In genomic region chr20:1294497-1294896, GRCh38 we compare ENCODE assay signal across 23 cellular contexts. TPM values are rescaled to one million over a fixed set of nuclear protein-coding genes. Genes with fewer than 3 reads are reported as not detected.
A peak's percentile ranks its signal among the peaks of the same experiment; 100 is the strongest.
DNase-seq lines count a peak whose midpoint lies in the region; ATAC-seq, FAIRE-seq and TF ChIP-seq lines count a peak whose summit lies in the region.
"Had no signal": no experiment of that assay in that cellular context is flagged by ENCODE, and none has a peak within 500 bp of the region (broad histone marks: within the 10 kb centered on the region; RNA-seq: fewer than 3 reads in every experiment).

No MANE protein-coding gene starts in this region.

- no peak overlapping the region for H2BK15ac ChIP-seq in neuronal stem cell (ENCODE audit: low read length)

- CTCF ChIA-PET in HepG2 (lab: Yijun Ruan, JAX; ENCODE audit: low intra/inter-chr PET ratio, low total read pairs) = no interaction called here

- no peak for FAIRE-seq in HepG2 (lab: Jason Lieb, UNC)
- FAIRE-seq: GM12892, GM19239, H54 had no signal

- no peak for TF ChIP-seq EP300 in HepG2 (IDR thresholded peaks at IDR 0.05; ENCODE audit: low read depth in 2 of 2, low read length in 2 of 2)
- TF ChIP-seq EP300 in HepG2 (CRISPR knock-in tag; IDR thresholded peaks at IDR 0.05; ENCODE audit: borderline replicate concordance) = no peak

- no peak for TF ChIP-seq RAD21 in HepG2 (CRISPR knock-in tag; IDR thresholded peaks at IDR 0.05)

- H4K91ac ChIP-seq in neuronal stem cell (ENCODE audit: low read depth, low read length, poor library complexity) = no peak overlapping the region

- no peaks in the 10 kb centered on the region for H3K4me1 ChIP-seq in HepG2 (ENCODE audit: insufficient read depth, low read length)
- H3K4me1 ChIP-seq in right lobe of liver = no peaks in the 10 kb centered on the region
- H3K4me1 ChIP-seq in neuronal stem cell (ENCODE audit: control insufficient read depth in 2 of 2, insufficient read depth in 1 of 2, low read depth in 1 of 2, low read length in 2 of 2) = no peaks in the 10 kb centered on the region
- H3K4me1 ChIP-seq: BE2C had no signal

- no peaks in the 10 kb centered on the region for H3K9me3 ChIP-seq in HepG2 (ENCODE audit: low read length)
- no peaks in the 10 kb centered on the region for H3K9me3 ChIP-seq in right lobe of liver
- no peaks in the 10 kb centered on the region for H3K9me3 ChIP-seq in neuronal stem cell (replicated peaks in 1 of 2; ENCODE audit: control insufficient read depth in 2 of 2, insufficient read depth in 1 of 2, low read depth in 1 of 2, low read length in 2 of 2)
- H3K9me3 ChIP-seq: BE2C, SJSA1 had no signal

- ATAC-seq in HepG2 = no peak
- ATAC-seq in right lobe of liver = no peak

- H3K79me1 ChIP-seq in neuronal stem cell (ENCODE audit: low read depth, low read length) = no peaks in the 10 kb centered on the region

- H3K14ac ChIP-seq in neuronal stem cell (ENCODE audit: low read length) = no peak overlapping the region

- intact Hi-C loops in HepG2 (cut with micrococcal nuclease; ENCODE audit: unreplicated experiment) (loop anchor here (10.0 kb wide), 1 partner anchor 410 kb away; no protein-coding TSS in a partner anchor), right lobe of liver (cut with DNase I) (no loop called here), dorsolateral prefrontal cortex (cut with DNase I) (no loop called here)

- H3K27me3 ChIP-seq in HepG2 (ENCODE audit: control insufficient read depth in 1 of 2, insufficient read depth in 2 of 2, low read length in 2 of 2) = peaks cover 7 to 44% of the 10 kb centered on the region in 2 experiments; a peak in 3 of 5 replicates
- no peaks in the 10 kb centered on the region for H3K27me3 ChIP-seq in right lobe of liver
- H3K27me3 ChIP-seq in dorsolateral prefrontal cortex = no peaks in the 10 kb centered on the region
- peaks cover 0 to 50% (median 0%) of the 10 kb centered on the region in 3 experiments for H3K27me3 ChIP-seq in neuronal stem cell (ENCODE audit: control insufficient read depth in 3 of 3, insufficient read depth in 3 of 3, low read depth in 1 of 3, low read length in 3 of 3)
- H3K27me3 ChIP-seq: BE2C, SJSA1 had no signal

- TF ChIP-seq CTCF in HepG2 (CRISPR knock-in tag; IDR thresholded peaks at IDR 0.05) (no peak), right lobe of liver (IDR thresholded peaks at IDR 0.05) (no peak), dorsolateral prefrontal cortex (IDR thresholded peaks at IDR 0.05 in 54 of 56, conservative IDR thresholded peaks at IDR 0.05 in 2 of 56; ENCODE audit: low read depth in 1 of 56, partially characterized antibody in 56 of 56) (no peak)

- no peaks in the 10 kb centered on the region for H4K20me1 ChIP-seq in HepG2 (ENCODE audit: insufficient read depth, low read length)

- TF ChIP-seq POLR2A in HepG2 (IDR thresholded peaks at IDR 0.05; ENCODE audit: insufficient read depth in 1 of 2, low read depth in 2 of 2, low read length in 2 of 2) (no peak), right lobe of liver (IDR thresholded peaks at IDR 0.05) (no peak)

- H3K27ac ChIP-seq in HepG2 (ENCODE audit: extremely low read length, insufficient read depth, low read length) (no peak overlapping the region), right lobe of liver (no peak overlapping the region), dorsolateral prefrontal cortex (peak overlapping the region in 48 of 59 donors; percentile 4 to 89 (median 72)), neuronal stem cell (replicated peaks; ENCODE audit: low read length) (no peak overlapping the region)
- H3K27ac ChIP-seq: PC-9, SJSA1 had no signal

- in situ Hi-C loops in HepG2 (cut with HindIII; ENCODE audit: extremely low pct_ligation_motif_present, low pct_unique_long_range_greater_than_20kb) = no loop called here

- POLR2A ChIA-PET in HepG2 (lab: Yijun Ruan, JAX) = no interaction called here

- H2AK5ac ChIP-seq in neuronal stem cell (ENCODE audit: low read depth, low read length) = peak overlapping the region; percentile 13

- no peak overlapping the region for H2BK120ac ChIP-seq in neuronal stem cell (ENCODE audit: low read depth, low read length)

- WGBS in HepG2 (ENCODE audit: low lambda C conversion rate) = 13% methylated on average over 7 of the region's 8 CpGs
- WGBS in right lobe of liver (ENCODE audit: insufficient coverage, low coverage, low lambda C conversion rate, missing lambda C conversion rate) = no CpG with 5 or more reads among the region's 8 CpGs
- no CpG with 5 or more reads among the region's 8 CpGs for WGBS in neuronal stem cell (ENCODE audit: extremely low coverage in 2 of 2, insufficient read length in 2 of 2, insufficient replicate concordance in 1 of 2), 2 donors

- peak overlapping the region; percentile 5 for H3K18ac ChIP-seq in neuronal stem cell (ENCODE audit: low read length)

- BruUV-seq in HepG2 (replicated peaks; lab: Mats Ljungman, UMichigan) = no TSS peak

- H3K4me2 ChIP-seq in HepG2 (ENCODE audit: low read depth, low read length) (no peak overlapping the region), neuronal stem cell (ENCODE audit: insufficient read depth, low read length, poor library complexity, severe bottlenecking) (no peak overlapping the region)
- H3K4me2 ChIP-seq: PC-9 had no signal

- no peak overlapping the region for H2AFZ ChIP-seq in HepG2 (ENCODE audit: low read length)
- no peak overlapping the region for H2AFZ ChIP-seq in neuronal stem cell (ENCODE audit: low read length)
- H2AFZ ChIP-seq: PC-9 had no signal

- H3K4ac ChIP-seq in neuronal stem cell (ENCODE audit: low read length) = no peak overlapping the region

- no peak overlapping the region for H2BK12ac ChIP-seq in neuronal stem cell (ENCODE audit: low read length)

- H3K36me3 ChIP-seq in HepG2 (replicated peaks in 1 of 2; ENCODE audit: control insufficient read depth in 1 of 2, insufficient read depth in 2 of 2, low read length in 2 of 2) (no peaks in the 10 kb centered on the region), right lobe of liver (no peaks in the 10 kb centered on the region), neuronal stem cell (replicated peaks in 1 of 2; ENCODE audit: control insufficient read depth in 2 of 2, insufficient read depth in 2 of 2, low read length in 2 of 2) (no peaks in the 10 kb centered on the region)
- H3K36me3 ChIP-seq: BE2C had no signal

- H4K8ac ChIP-seq in neuronal stem cell (ENCODE audit: low read depth, low read length) = no peak overlapping the region

- H2BK5ac ChIP-seq in neuronal stem cell (ENCODE audit: low read length) = no peak overlapping the region

- H3K9ac ChIP-seq in HepG2 (ENCODE audit: insufficient read depth, low read depth, low read length) (no peak overlapping the region), neuronal stem cell (ENCODE audit: low read depth, low read length, poor library complexity) (peak overlapping the region; percentile 17)

- peak overlapping the region; percentile 40 for H3K23ac ChIP-seq in neuronal stem cell (ENCODE audit: low read depth, low read length, poor library complexity)

- DNase-seq in HepG2 (ENCODE audit: low spot score) = no peak
- DNase-seq in right lobe of liver = no peak
- peak in 1 of 10 donors; percentile 38 for DNase-seq in dorsolateral prefrontal cortex
- DNase-seq in neuronal stem cell (ENCODE audit: low spot score) = no peak
- DNase-seq in NCI-H1694 (lab: John Stamatoyannopoulos, UW) = no peak
- DNase-seq in DMS53 (lab: John Stamatoyannopoulos, UW) = no peak
- DNase-seq in RPMI8226 = no peak
- DNase-seq: BE2C, Calu3, DND-41, Karpas-422, NCI-H1092 treated with DMSO at 0.1 percent for 48 hours, NCI-H1436, NCI-H187 treated with DMSO at 0.1 percent for 48 hours, NCI-H446, NCI-H524 treated with DMSO at 0.1 percent for 48 hours, NCI-H774, PC-9, Right ventricle myocardium superior had no signal

- H3K4me3 ChIP-seq in HepG2 (replicated peaks in 1 of 3; ENCODE audit: insufficient read depth in 1 of 3, low read depth in 2 of 3, low read length in 3 of 3) = no peak overlapping the region
- H3K4me3 ChIP-seq in right lobe of liver = no peak overlapping the region
- no peak overlapping the region for H3K4me3 ChIP-seq in dorsolateral prefrontal cortex
- H3K4me3 ChIP-seq in neuronal stem cell (ENCODE audit: low read length in 2 of 2) = no peak overlapping the region
- H3K4me3 ChIP-seq: PC-9, SJSA1 had no signal

- no peaks in the 10 kb centered on the region for H3K79me2 ChIP-seq in HepG2 (ENCODE audit: insufficient read depth, low read length)

RNA-seq across cellular contexts. Expression of gene SNPH, which starts 28.4 kb away (rescaled TPM):
- total RNA-seq in HepG2 (2016; rRNA removed; fragmentation: Illumina TruSeq; extraction: Trizol) (0.09 TPM in 1 of 2 replicates, not detected in the other), right lobe of liver (under 1 TPM; 0.11 to 0.61 (median 0.12) TPM), dorsolateral prefrontal cortex (100 to 1,000 TPM in 109 of 120 experiments, 10 to 100 TPM in 11; 41.7 to 197 (median 132) TPM)
- total RNA-seq in HepG2 (2016; cell fraction: cytosol; rRNA removed; fragmentation: Illumina TruSeq; extraction: Trizol; ENCODE audit: low read depth) = not detected in 2 replicates
- 0.04 TPM in 1 of 2 replicates, not detected in the other for total RNA-seq in HepG2 (2016; cell fraction: insoluble cytoplasmic fraction; rRNA removed; fragmentation: Illumina TruSeq; extraction: Trizol)
- 0.03 TPM in 1 of 2 replicates, not detected in the other for total RNA-seq in HepG2 (2016; cell fraction: membrane; rRNA removed; fragmentation: Illumina TruSeq; extraction: Trizol)
- total RNA-seq in HepG2 (2016; cell fraction: nucleus; rRNA removed; fragmentation: Illumina TruSeq; extraction: Trizol) = 0.06 TPM in 2 replicates
- not detected in 2 replicates for polyA plus RNA-seq in HepG2 (2011; rRNA removed)
- polyA plus RNA-seq in HepG2 (2011; cell fraction: cytosol; rRNA removed) = not detected in 2 replicates
- polyA plus RNA-seq in HepG2 (2011; cell fraction: nucleus; rRNA removed) = 0.02 TPM in 1 of 2 replicates, not detected in the other
- not detected in 2 replicates for polyA plus RNA-seq in HepG2 (2012)
- polyA plus RNA-seq in HepG2 (2016; cell fraction: cytosol; fragmentation: Illumina TruSeq; extraction: Trizol; ENCODE audit: low read depth) = not detected in 2 replicates
- not detected in 2 replicates for polyA plus RNA-seq in HepG2 (2016; cell fraction: insoluble cytoplasmic fraction; fragmentation: Illumina TruSeq; extraction: Trizol; ENCODE audit: low read depth)
- not detected in 2 replicates for polyA plus RNA-seq in HepG2 (2016; cell fraction: membrane; fragmentation: Illumina TruSeq; extraction: Trizol; ENCODE audit: low read depth)
- 0.12 TPM in 1 of 2 replicates, not detected in the other for polyA plus RNA-seq in HepG2 (2016; cell fraction: nucleus; fragmentation: Illumina TruSeq; extraction: Trizol; ENCODE audit: insufficient read depth, low read depth)
- 0.02 and 0.10 TPM in 2 replicates for polyA minus RNA-seq in HepG2 (2011; rRNA and poly(A)+ RNA removed; ENCODE audit: low replicate concordance)
- not detected in 2 replicates for polyA minus RNA-seq in HepG2 (2011; cell fraction: cytosol; rRNA and poly(A)+ RNA removed)
- polyA minus RNA-seq in HepG2 (2011; cell fraction: nucleus; rRNA and poly(A)+ RNA removed) = not detected in 2 replicates
- 1.1 TPM for polyA plus RNA-seq in neuronal stem cell (2013, experiment 1 of 2)
- 1.1 TPM for polyA plus RNA-seq in neuronal stem cell (2013, experiment 2 of 2)

RNA-seq across cellular contexts. Expression of gene SDCBP2, which starts 34.4 kb away (rescaled TPM):
- 0.87 and 1.2 TPM in 2 replicates for total RNA-seq in HepG2 (2016; rRNA removed; fragmentation: Illumina TruSeq; extraction: Trizol)
- total RNA-seq in HepG2 (2016; cell fraction: cytosol; rRNA removed; fragmentation: Illumina TruSeq; extraction: Trizol; ENCODE audit: low read depth) = 0.79 and 0.91 TPM in 2 replicates
- 0.89 and 1.1 TPM in 2 replicates for total RNA-seq in HepG2 (2016; cell fraction: insoluble cytoplasmic fraction; rRNA removed; fragmentation: Illumina TruSeq; extraction: Trizol)
- total RNA-seq in HepG2 (2016; cell fraction: membrane; rRNA removed; fragmentation: Illumina TruSeq; extraction: Trizol) = 0.48 and 0.93 TPM in 2 replicates
- total RNA-seq in HepG2 (2016; cell fraction: nucleus; rRNA removed; fragmentation: Illumina TruSeq; extraction: Trizol) = 0.66 and 0.81 TPM in 2 replicates
- 2.4 and 2.9 TPM in 2 replicates for polyA plus RNA-seq in HepG2 (2011; rRNA removed)
- 2.5 and 3.1 TPM in 2 replicates for polyA plus RNA-seq in HepG2 (2011; cell fraction: cytosol; rRNA removed)
- 6.1 and 6.2 TPM in 2 replicates for polyA plus RNA-seq in HepG2 (2011; cell fraction: nucleus; rRNA removed)
- polyA plus RNA-seq in HepG2 (2012) = 2.1 and 4.3 TPM in 2 replicates
- 0.62 and 0.94 TPM in 2 replicates for polyA plus RNA-seq in HepG2 (2016; cell fraction: cytosol; fragmentation: Illumina TruSeq; extraction: Trizol; ENCODE audit: low read depth)
- 0.67 and 0.96 TPM in 2 replicates for polyA plus RNA-seq in HepG2 (2016; cell fraction: insoluble cytoplasmic fraction; fragmentation: Illumina TruSeq; extraction: Trizol; ENCODE audit: low read depth)
- 0.65 and 0.68 TPM in 2 replicates for polyA plus RNA-seq in HepG2 (2016; cell fraction: membrane; fragmentation: Illumina TruSeq; extraction: Trizol; ENCODE audit: low read depth)
- polyA plus RNA-seq in HepG2 (2016; cell fraction: nucleus; fragmentation: Illumina TruSeq; extraction: Trizol; ENCODE audit: insufficient read depth, low read depth) = 1.5 and 1.6 TPM in 2 replicates
- 0.42 and 0.92 TPM in 2 replicates for polyA minus RNA-seq in HepG2 (2011; rRNA and poly(A)+ RNA removed; ENCODE audit: low replicate concordance)
- 0.62 and 0.89 TPM in 2 replicates for polyA minus RNA-seq in HepG2 (2011; cell fraction: cytosol; rRNA and poly(A)+ RNA removed)
- polyA minus RNA-seq in HepG2 (2011; cell fraction: nucleus; rRNA and poly(A)+ RNA removed) = 0.37 and 0.64 TPM in 2 replicates
- 10 to 100 TPM in 3 of 6 experiments, 1 to 10 TPM in 3; 2.0 to 43.3 (median 16.6) TPM for total RNA-seq in right lobe of liver
- total RNA-seq in dorsolateral prefrontal cortex = 10 to 100 TPM in 118 of 120 experiments, 1 to 10 TPM in 2; 6.5 to 34.6 (median 21.2) TPM
- polyA plus RNA-seq in neuronal stem cell (2013, experiment 1 of 2) = 4.7 TPM
- polyA plus RNA-seq in neuronal stem cell (2013, experiment 2 of 2) = 5.3 TPM

Comparison
In these comparisons a context has a peak if more than half of its experiments do, and no peak if none do; other contexts are left out.
1. H3K27ac ChIP-seq: peak in dorsolateral prefrontal cortex (48 of 59); none in HepG2 (single experiment), right lobe of liver (0 of 3) and neuronal stem cell (single experiment).
2. RNA of gene SNPH, which starts 28.4 kb away (total RNA-seq): 41.7 to 197 TPM in dorsolateral prefrontal cortex; 0.11 to 0.61 TPM in right lobe of liver and 0.03 to 0.09 TPM in HepG2; every median in the first group is over 10 times any median in the second.